Comparison of ENCODE assay signal across 11 cellular contexts in genomic region chr20:40286991-40287531, GRCh38.
DNase-seq lines count a peak whose midpoint lies in the region; ATAC-seq and TF ChIP-seq lines count a peak whose summit lies in the region.
"Had no signal": no experiment of that assay in that cellular context is flagged by ENCODE, and none has a peak within 500 bp of the region (broad histone marks: within the 10 kb centered on the region; RNA-seq: fewer than 3 reads in every experiment).

No MANE protein-coding gene starts in this region.

- ATAC-seq in heart right ventricle (peak; percentile 85 to 98 (median 96)), psoas muscle (peak; percentile 92 to 96 (median 94)), GM18907 (IDR thresholded peaks at IDR 0.05; ENCODE audit: unreplicated experiment) (no peak), GM19467 (IDR thresholded peaks at IDR 0.05; ENCODE audit: unreplicated experiment) (no peak)
- ATAC-seq: stimulated activated memory B cell treated with anti-CD40 and anti-IgM and Interleukin-4, amounts not matched to agents 10 μg/mL and 1 μg/mL and 100 μg/mL, for 72 hours had no signal

- H3K9ac ChIP-seq in adipocyte (ENCODE audit: low read length) = no peak overlapping the region

- H3K4me1 ChIP-seq in adipocyte (ENCODE audit: control insufficient read depth, insufficient read depth, low read length) = peaks cover 8% of the 10 kb centered on the region
- peaks cover 0 to 11% (median 0%) of the 10 kb centered on the region in 9 donors for H3K4me1 ChIP-seq in heart right ventricle
- H3K4me1 ChIP-seq in psoas muscle = peaks cover 17% of the 10 kb centered on the region

- DNase-seq in G401 (ENCODE audit: low spot score) = peak; percentile 18
- peak; percentile 9 for DNase-seq in adipocyte (ENCODE audit: low read depth)
- peak; percentile 80 to 86 for DNase-seq in heart right ventricle
- peak; percentile 83 to 94 for DNase-seq in psoas muscle
- DNase-seq in HEK293T (ENCODE audit: extremely low spot score) = no peak
- DNase-seq in erythroblast (lab: John Stamatoyannopoulos, UW) = no peak
- DNase-seq: SHP77 treated with DMSO at 0.1 percent for 48 hours had no signal

- H3K4me3 ChIP-seq in adipocyte (ENCODE audit: low read length) (no peak overlapping the region), heart right ventricle (no peak overlapping the region), psoas muscle (no peak overlapping the region)
- H3K4me3 ChIP-seq: skin epidermis had no signal

- H3K9me3 ChIP-seq in adipocyte (ENCODE audit: control insufficient read depth, low read length) (no peaks in the 10 kb centered on the region), heart right ventricle (no peaks in the 10 kb centered on the region), psoas muscle (no peaks in the 10 kb centered on the region)

- in situ Hi-C loops in G401 (cut with HindIII; ENCODE audit: low sequenced_read_pairs) = no loop called here

- WGBS in heart right ventricle, 2 donors = 47 to 48% methylated on average over 10 of the region's 10 CpGs
- 18 to 38% (median 23%) methylated on average over 10 of the region's 10 CpGs for WGBS in psoas muscle, 3 donors

- CTCF ChIA-PET in HEK293T (lab: Yijun Ruan, JAX) = no interaction called here

- POLR2A ChIA-PET in HEK293T (lab: Yijun Ruan, JAX) = no interaction called here

- H3K36me3 ChIP-seq in adipocyte (ENCODE audit: control insufficient read depth, insufficient read depth, low read length, severe bottlenecking) (no peaks in the 10 kb centered on the region), heart right ventricle (no peaks in the 10 kb centered on the region), psoas muscle (ENCODE audit: insufficient read depth in 1 of 2, low read depth in 1 of 2) (no peaks in the 10 kb centered on the region)

- intact Hi-C loops in heart right ventricle (cut with DNase I) (no loop called here), psoas muscle (cut with DNase I) (loop anchor here in 1 of 2 donors (10.0 kb wide), 1 partner anchor 398 kb away; the partner anchor contains the start of gene MAFB)

- peak overlapping the region in 2 of 10 donors; percentile 26 to 38 for H3K27ac ChIP-seq in heart right ventricle
- H3K27ac ChIP-seq in psoas muscle = peak overlapping the region; percentile 74

- TF ChIP-seq CTCF in heart right ventricle (IDR thresholded peaks at IDR 0.05) (no peak), psoas muscle (IDR thresholded peaks at IDR 0.05) (no peak)

- TF ChIP-seq POLR2A in erythroblast (IDR thresholded peaks at IDR 0.05; ENCODE audit: low read length) = no peak

- peaks cover 57% of the 10 kb centered on the region for H3K27me3 ChIP-seq in adipocyte (replicated peaks; ENCODE audit: control insufficient read depth, insufficient read depth, low read length)
- H3K27me3 ChIP-seq in heart right ventricle = no peaks in the 10 kb centered on the region
- no peaks in the 10 kb centered on the region for H3K27me3 ChIP-seq in psoas muscle (ENCODE audit: insufficient read depth in 3 of 3, low read length in 2 of 3)

TF ChIP-seq in HEK293T, 16 proteins besides CTCF, POLR2A, EP300 and RAD21:
- TF ChIP-seq L3MBTL2 (conservative IDR thresholded peaks at IDR 0.05) (no peak), TARDBP (IDR thresholded peaks at IDR 0.05) (no peak), ZNF384 (IDR thresholded peaks at IDR 0.05) (no peak), FOXK2 (IDR thresholded peaks at IDR 0.05) (no peak), FOXM1 (IDR thresholded peaks at IDR 0.05; ENCODE audit: borderline replicate concordance) (no peak), SUZ12 (IDR thresholded peaks at IDR 0.05) (no peak), SP1 (IDR thresholded peaks at IDR 0.05) (no peak), FOXA1 (IDR thresholded peaks at IDR 0.05) (no peak), BHLHE40 (IDR thresholded peaks at IDR 0.05; ENCODE audit: borderline replicate concordance) (no peak), ELF4 (IDR thresholded peaks at IDR 0.05) (no peak), LEF1 (IDR thresholded peaks at IDR 0.05; ENCODE audit: borderline replicate concordance) (no peak), ARNT (IDR thresholded peaks at IDR 0.05) (no peak), NFRKB (IDR thresholded peaks at IDR 0.05) (no peak), HDGF (IDR thresholded peaks at IDR 0.05; ENCODE audit: borderline replicate concordance) (no peak), CTBP1 (IDR thresholded peaks at IDR 0.05; ENCODE audit: borderline replicate concordance) (no peak)
- TF ChIP-seq, protein P1, sequence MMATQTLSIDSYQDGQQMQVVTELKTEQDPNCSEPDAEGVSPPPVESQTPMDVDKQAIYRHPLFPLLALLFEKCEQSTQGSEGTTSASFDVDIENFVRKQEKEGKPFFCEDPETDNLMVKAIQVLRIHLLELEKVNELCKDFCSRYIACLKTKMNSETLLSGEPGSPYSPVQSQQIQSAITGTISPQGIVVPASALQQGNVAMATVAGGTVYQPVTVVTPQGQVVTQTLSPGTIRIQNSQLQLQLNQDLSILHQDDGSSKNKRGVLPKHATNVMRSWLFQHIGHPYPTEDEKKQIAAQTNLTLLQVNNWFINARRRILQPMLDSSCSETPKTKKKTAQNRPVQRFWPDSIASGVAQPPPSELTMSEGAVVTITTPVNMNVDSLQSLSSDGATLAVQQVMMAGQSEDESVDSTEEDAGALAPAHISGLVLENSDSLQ (IDR thresholded peaks at IDR 0.05) = no peak

Comparison
In these comparisons a context has a peak if more than half of its experiments do, and no peak if none do; other contexts are left out.
1. DNase-seq: peak in G401 (single experiment), adipocyte (single experiment), heart right ventricle (2 of 2) and psoas muscle (2 of 2); none in HEK293T (single experiment) and erythroblast (0 of 2).
2. ATAC-seq: peak in heart right ventricle (8 of 8) and psoas muscle (4 of 4); none in GM18907 (single experiment) and GM19467 (single experiment).